20 cellular contexts compared by ENCODE assay signal in the genomic region with DNA sequence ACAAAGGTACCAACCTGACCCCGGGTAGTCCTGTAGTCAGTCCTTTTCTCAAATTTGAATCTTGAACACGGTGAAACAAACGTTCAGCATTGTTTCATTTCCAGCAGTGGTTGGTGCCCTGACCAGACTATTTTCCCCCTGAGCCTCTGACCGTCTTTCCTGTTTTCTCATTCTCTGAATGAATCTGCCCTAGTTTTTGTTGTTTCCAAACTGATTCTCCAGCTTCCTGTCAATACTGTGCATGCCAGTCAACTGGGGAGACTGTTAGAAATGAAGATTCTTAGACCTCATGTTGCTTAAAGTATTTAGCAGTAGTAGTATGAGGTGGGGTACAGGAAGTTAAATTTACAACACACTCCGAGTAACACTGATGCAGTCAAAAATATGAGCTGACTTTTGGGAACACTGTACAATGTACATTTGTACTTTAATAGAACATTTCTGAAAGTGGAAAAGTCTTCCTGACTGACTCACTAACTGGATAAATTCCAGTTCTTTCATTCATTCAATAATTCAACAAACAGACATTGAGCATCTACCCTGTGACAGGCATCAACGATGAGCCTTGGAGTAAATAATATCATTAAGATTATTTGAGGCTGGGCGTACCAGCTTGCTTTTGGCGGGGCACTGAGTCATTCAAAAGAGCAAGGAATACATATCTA. TPM values are rescaled to one million over a fixed set of nuclear protein-coding genes. Genes with fewer than 3 reads are reported as not detected.
DNase-seq lines count a peak whose midpoint lies in the region; TF ChIP-seq lines count a peak whose summit lies in the region.
"Had no signal": no experiment of that assay in that cellular context is flagged by ENCODE, and none has a peak within 500 bp of the region (broad histone marks: within the 10 kb centered on the region; RNA-seq: fewer than 3 reads in every experiment).

No MANE protein-coding gene starts in this region.

- H3K79me1 ChIP-seq in neuronal stem cell (ENCODE audit: low read depth, low read length), result no peaks in the 10 kb centered on the region

- H3K36me3 ChIP-seq in neuronal stem cell (replicated peaks in 1 of 2; ENCODE audit: control insufficient read depth in 2 of 2, insufficient read depth in 2 of 2, low read length in 2 of 2) (no peaks in the 10 kb centered on the region), ascending aorta (no peaks in the 10 kb centered on the region)

- H4K91ac ChIP-seq in neuronal stem cell (ENCODE audit: low read depth, low read length, poor library complexity), result no peak overlapping the region

- WGBS in neuronal stem cell (ENCODE audit: extremely low coverage in 2 of 2, insufficient read length in 2 of 2, insufficient replicate concordance in 1 of 2), 2 donors, result no CpG with 5 or more reads among the region's 8 CpGs

- H2AFZ ChIP-seq in neuronal stem cell (ENCODE audit: low read length), result peak overlapping the region; percentile 11

- no peak overlapping the region for H2AK5ac ChIP-seq in neuronal stem cell (ENCODE audit: low read depth, low read length)

- H2BK15ac ChIP-seq in neuronal stem cell (ENCODE audit: low read length), result no peak overlapping the region

- intact Hi-C loops in ascending aorta (cut with DNase I), result no loop called here

- DNase-seq in HCEC 1CT (peak; percentile 21), endothelial cell (ENCODE audit: low spot score) (no peak), neuronal stem cell (ENCODE audit: low spot score) (no peak), NCI-H510A treated with DMSO at 0.1 percent for 48 hours (lab: John Stamatoyannopoulos, UW) (no peak), NCI-H187 (lab: John Stamatoyannopoulos, UW) (no peak), ascending aorta (ENCODE audit: low spot score in 2 of 2) (no peak)
- DNase-seq: CD4-positive, CD25-positive, alpha-beta regulatory T cell; COR-L47; DMS79; NCI-H1105; NCI-H146; NCI-H2029 treated with DMSO at 0.1 percent for 48 hours; NCI-H226; NCI-H524 treated with DMSO at 0.1 percent for 48 hours; NCI-H82; RPMI8226; SHP77 treated with DMSO at 0.1 percent for 48 hours had no signal

- no peak overlapping the region for H3K4me2 ChIP-seq in neuronal stem cell (ENCODE audit: insufficient read depth, low read length, poor library complexity, severe bottlenecking)

- H3K27ac Mint-ChIP-seq in endothelial cell (ENCODE audit: unreplicated experiment), result peak overlapping the region; percentile 2

- H3K4me1 Mint-ChIP-seq in endothelial cell (ENCODE audit: unreplicated experiment), result peaks cover 12% of the 10 kb centered on the region
- H3K4me1 Mint-ChIP-seq: CD4-positive, CD25-positive, alpha-beta regulatory T cell had no signal

- H3K4me3 ChIP-seq in neuronal stem cell (ENCODE audit: low read length in 2 of 2) (no peak overlapping the region), ascending aorta (no peak overlapping the region)
- H3K4me3 ChIP-seq: K562 had no signal

- no peak overlapping the region for H3K9ac ChIP-seq in neuronal stem cell (ENCODE audit: low read depth, low read length, poor library complexity)

- H3K27me3 ChIP-seq in neuronal stem cell (ENCODE audit: control insufficient read depth in 3 of 3, insufficient read depth in 3 of 3, low read depth in 1 of 3, low read length in 3 of 3) (no peaks in the 10 kb centered on the region), ascending aorta (no peaks in the 10 kb centered on the region)

- TF ChIP-seq CTCF in endothelial cell (IDR thresholded peaks at IDR 0.05; ENCODE audit: unreplicated experiment), result no peak
- TF ChIP-seq CTCF in ascending aorta (IDR thresholded peaks at IDR 0.05), result no peak

- no peak overlapping the region for H2BK12ac ChIP-seq in neuronal stem cell (ENCODE audit: low read length)

- H3K9me3 Mint-ChIP-seq in endothelial cell (ENCODE audit: unreplicated experiment), result no peaks in the 10 kb centered on the region

- H3K27ac ChIP-seq in neuronal stem cell (replicated peaks; ENCODE audit: low read length) (no peak overlapping the region), ascending aorta (no peak overlapping the region)

- H3K4me1 ChIP-seq in neuronal stem cell (ENCODE audit: control insufficient read depth in 2 of 2, insufficient read depth in 1 of 2, low read depth in 1 of 2, low read length in 2 of 2) (no peaks in the 10 kb centered on the region), ascending aorta (no peaks in the 10 kb centered on the region)

- no peak overlapping the region for H4K8ac ChIP-seq in neuronal stem cell (ENCODE audit: low read depth, low read length)

- no peaks in the 10 kb centered on the region for H3K27me3 Mint-ChIP-seq in endothelial cell (ENCODE audit: unreplicated experiment)
- H3K27me3 Mint-ChIP-seq: CD4-positive, CD25-positive, alpha-beta regulatory T cell had no signal

- H2BK5ac ChIP-seq in neuronal stem cell (ENCODE audit: low read length), result no peak overlapping the region

- no peak overlapping the region for H3K14ac ChIP-seq in neuronal stem cell (ENCODE audit: low read length)

- H2BK120ac ChIP-seq in neuronal stem cell (ENCODE audit: low read depth, low read length), result no peak overlapping the region

- no peak overlapping the region for H3K4ac ChIP-seq in neuronal stem cell (ENCODE audit: low read length)

- H3K23ac ChIP-seq in neuronal stem cell (ENCODE audit: low read depth, low read length, poor library complexity), result no peak overlapping the region

- no peak overlapping the region for H3K4me3 Mint-ChIP-seq in endothelial cell (ENCODE audit: unreplicated experiment)
- H3K4me3 Mint-ChIP-seq: CD4-positive, CD25-positive, alpha-beta regulatory T cell had no signal

- no peaks in the 10 kb centered on the region for H3K9me3 ChIP-seq in neuronal stem cell (replicated peaks in 1 of 2; ENCODE audit: control insufficient read depth in 2 of 2, insufficient read depth in 1 of 2, low read depth in 1 of 2, low read length in 2 of 2)
- H3K9me3 ChIP-seq in ascending aorta, result peaks cover 0 to 6% of the 10 kb centered on the region in 2 donors

- no peak overlapping the region for H3K18ac ChIP-seq in neuronal stem cell (ENCODE audit: low read length)

- H3K36me3 Mint-ChIP-seq in endothelial cell (ENCODE audit: low read depth, unreplicated experiment), result no peaks in the 10 kb centered on the region
- H3K36me3 Mint-ChIP-seq: CD4-positive, CD25-positive, alpha-beta regulatory T cell had no signal

TF ChIP-seq in PFSK-1, 5 proteins besides CTCF, POLR2A, EP300 and RAD21:
- TF ChIP-seq, protein P1, sequence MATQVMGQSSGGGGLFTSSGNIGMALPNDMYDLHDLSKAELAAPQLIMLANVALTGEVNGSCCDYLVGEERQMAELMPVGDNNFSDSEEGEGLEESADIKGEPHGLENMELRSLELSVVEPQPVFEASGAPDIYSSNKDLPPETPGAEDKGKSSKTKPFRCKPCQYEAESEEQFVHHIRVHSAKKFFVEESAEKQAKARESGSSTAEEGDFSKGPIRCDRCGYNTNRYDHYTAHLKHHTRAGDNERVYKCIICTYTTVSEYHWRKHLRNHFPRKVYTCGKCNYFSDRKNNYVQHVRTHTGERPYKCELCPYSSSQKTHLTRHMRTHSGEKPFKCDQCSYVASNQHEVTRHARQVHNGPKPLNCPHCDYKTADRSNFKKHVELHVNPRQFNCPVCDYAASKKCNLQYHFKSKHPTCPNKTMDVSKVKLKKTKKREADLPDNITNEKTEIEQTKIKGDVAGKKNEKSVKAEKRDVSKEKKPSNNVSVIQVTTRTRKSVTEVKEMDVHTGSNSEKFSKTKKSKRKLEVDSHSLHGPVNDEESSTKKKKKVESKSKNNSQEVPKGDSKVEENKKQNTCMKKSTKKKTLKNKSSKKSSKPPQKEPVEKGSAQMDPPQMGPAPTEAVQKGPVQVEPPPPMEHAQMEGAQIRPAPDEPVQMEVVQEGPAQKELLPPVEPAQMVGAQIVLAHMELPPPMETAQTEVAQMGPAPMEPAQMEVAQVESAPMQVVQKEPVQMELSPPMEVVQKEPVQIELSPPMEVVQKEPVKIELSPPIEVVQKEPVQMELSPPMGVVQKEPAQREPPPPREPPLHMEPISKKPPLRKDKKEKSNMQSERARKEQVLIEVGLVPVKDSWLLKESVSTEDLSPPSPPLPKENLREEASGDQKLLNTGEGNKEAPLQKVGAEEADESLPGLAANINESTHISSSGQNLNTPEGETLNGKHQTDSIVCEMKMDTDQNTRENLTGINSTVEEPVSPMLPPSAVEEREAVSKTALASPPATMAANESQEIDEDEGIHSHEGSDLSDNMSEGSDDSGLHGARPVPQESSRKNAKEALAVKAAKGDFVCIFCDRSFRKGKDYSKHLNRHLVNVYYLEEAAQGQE (IDR thresholded peaks at IDR 0.05; ENCODE audit: insufficient read depth in 1 of 2, low read depth in 2 of 2, low read length in 2 of 2), result peak in 1 of 2 experiments; percentile 31; a peak in 1 of 4 replicates
- TF ChIP-seq TAF1 (IDR thresholded peaks at IDR 0.05; ENCODE audit: borderline replicate concordance, insufficient read depth, low read length) (peak; percentile 60; the same call in 1 of the 2 replicates), SIN3A (IDR thresholded peaks at IDR 0.05; ENCODE audit: borderline replicate concordance, insufficient read depth, low read length) (peak; percentile 95; the same call in 1 of the 2 replicates), POLR2AphosphoS5 (IDR thresholded peaks at IDR 0.05; ENCODE audit: low read depth, low read length) (no peak; the same call in 1 of the 2 replicates)

RNA-seq across cellular contexts. Expression of a gene that starts 26.0 kb away (rescaled TPM):
- polyA plus RNA-seq in PFSK-1 (2012; ENCODE audit: insufficient read length, low read depth), result 40.8 TPM
- total RNA-seq in endothelial cell (ENCODE audit: unreplicated experiment) (74.1 TPM), ascending aorta (37.9 TPM)
- polyA plus RNA-seq in neuronal stem cell (2013, experiment 1 of 2), result 122 TPM
- 127 TPM for polyA plus RNA-seq in neuronal stem cell (2013, experiment 2 of 2)

RNA-seq across cellular contexts. Expression of a gene that starts 59.2 kb away (rescaled TPM):
- polyA plus RNA-seq in PFSK-1 (2012; ENCODE audit: insufficient read length, low read depth), result not detected
- total RNA-seq in endothelial cell (ENCODE audit: unreplicated experiment) (6.5 TPM), ascending aorta (70.1 TPM)
- polyA plus RNA-seq in neuronal stem cell (2013, experiment 1 of 2), result 0.08 TPM
- 0.11 TPM for polyA plus RNA-seq in neuronal stem cell (2013, experiment 2 of 2)
- total RNA-seq: HepG2 had no signal
- polyA plus RNA-seq: CD4-positive, CD25-positive, alpha-beta regulatory T cell had no signal
